In the genomic region with DNA sequence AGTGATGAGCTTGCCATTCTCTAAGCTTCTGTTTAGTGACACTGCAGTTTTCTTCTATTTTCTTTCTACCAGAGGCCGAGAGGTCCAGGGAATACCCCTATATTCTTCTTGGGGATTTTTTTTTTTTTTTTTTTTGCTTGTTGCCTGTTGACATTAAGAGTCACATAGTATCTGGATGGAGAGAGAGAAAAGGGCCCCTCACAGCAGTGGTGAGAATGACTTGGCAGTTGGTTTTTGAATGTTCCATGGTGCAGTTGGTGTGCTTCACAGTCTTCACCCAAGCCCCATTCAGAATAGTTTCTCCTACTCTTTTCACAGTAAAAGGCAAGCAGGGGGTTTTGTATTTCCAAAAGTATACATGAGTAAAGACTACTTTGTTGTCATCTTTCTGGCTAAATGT, we compare ENCODE assay signal across 28 cellular contexts.
DNase-seq lines count a peak whose midpoint lies in the region; ATAC-seq and TF ChIP-seq lines count a peak whose summit lies in the region.
"Had no signal": no experiment of that assay in that cellular context is flagged by ENCODE, and none has a peak within 500 bp of the region (broad histone marks: within the 10 kb centered on the region; RNA-seq: fewer than 3 reads in every experiment).

No MANE protein-coding gene starts in this region.

- H3K36me3 Mint-ChIP-seq in stimulated activated naive B cell treated with anti-CD40 and anti-IgM and Interleukin-4, amounts not matched to agents 10 μg/mL and 1 μg/mL and 100 μg/mL, for 72 hours, result no peaks in the 10 kb centered on the region
- H3K36me3 Mint-ChIP-seq: activated naive CD8-positive, alpha-beta T cell treated with anti-CD3 and anti-CD28 coated beads, Interleukin-2, amount 10 ng/mL, durations not matched to agents 7 days and 5 days; naive thymus-derived CD8-positive, alpha-beta T cell; stimulated activated memory B cell treated with anti-CD40 and anti-IgM and Interleukin-4, amounts not matched to agents 10 μg/mL and 1 μg/mL and 100 μg/mL, for 72 hours had no signal

- no peaks in the 10 kb centered on the region for H3K36me3 ChIP-seq in breast epithelium
- H3K36me3 ChIP-seq: spleen, uterus had no signal

- intact Hi-C loops in breast epithelium (cut with DNase I; ENCODE audit: low total_unique reads), result no loop called here

- no peaks in the 10 kb centered on the region for H3K9me3 Mint-ChIP-seq in stimulated activated naive B cell treated with anti-CD40 and anti-IgM and Interleukin-4, amounts not matched to agents 10 μg/mL and 1 μg/mL and 100 μg/mL, for 72 hours
- H3K9me3 Mint-ChIP-seq: activated naive CD8-positive, alpha-beta T cell treated with anti-CD3 and anti-CD28 coated beads, Interleukin-2, amount 10 ng/mL, durations not matched to agents 7 days and 5 days; naive thymus-derived CD8-positive, alpha-beta T cell; stimulated activated memory B cell treated with anti-CD40 and anti-IgM and Interleukin-4, amounts not matched to agents 10 μg/mL and 1 μg/mL and 100 μg/mL, for 72 hours had no signal

- no peak overlapping the region for H3K4me3 ChIP-seq in breast epithelium
- H3K4me3 ChIP-seq: spleen, testis, uterus had no signal

- no peaks in the 10 kb centered on the region for H3K27me3 Mint-ChIP-seq in stimulated activated naive B cell treated with anti-CD40 and anti-IgM and Interleukin-4, amounts not matched to agents 10 μg/mL and 1 μg/mL and 100 μg/mL, for 72 hours
- H3K27me3 Mint-ChIP-seq: activated naive CD8-positive, alpha-beta T cell treated with anti-CD3 and anti-CD28 coated beads, Interleukin-2, amount 10 ng/mL, durations not matched to agents 7 days and 5 days; naive thymus-derived CD8-positive, alpha-beta T cell; stimulated activated memory B cell treated with anti-CD40 and anti-IgM and Interleukin-4, amounts not matched to agents 10 μg/mL and 1 μg/mL and 100 μg/mL, for 72 hours had no signal

- H3K4me1 Mint-ChIP-seq in stimulated activated naive B cell treated with anti-CD40 and anti-IgM and Interleukin-4, amounts not matched to agents 10 μg/mL and 1 μg/mL and 100 μg/mL, for 72 hours, result peaks cover 8 to 14% of the 10 kb centered on the region in 2 donors
- H3K4me1 Mint-ChIP-seq: activated naive CD8-positive, alpha-beta T cell treated with anti-CD3 and anti-CD28 coated beads, Interleukin-2, amount 10 ng/mL, durations not matched to agents 7 days and 5 days; stimulated activated memory B cell treated with anti-CD40 and anti-IgM and Interleukin-4, amounts not matched to agents 10 μg/mL and 1 μg/mL and 100 μg/mL, for 72 hours had no signal

- no peaks in the 10 kb centered on the region for H3K27me3 ChIP-seq in breast epithelium
- H3K27me3 ChIP-seq: spleen, testis, uterus had no signal

- ATAC-seq in GM18909 (IDR thresholded peaks at IDR 0.05; ENCODE audit: poor library complexity, unreplicated experiment), result peak; percentile 2
- ATAC-seq in HG02610 (IDR thresholded peaks at IDR 0.05; ENCODE audit: unreplicated experiment), result peak; percentile 50
- peak; percentile 10 for ATAC-seq in HG03135 (IDR thresholded peaks at IDR 0.05; ENCODE audit: unreplicated experiment)
- peak; percentile 33 to 67 for ATAC-seq in stimulated activated naive B cell treated with anti-CD40 and anti-IgM and Interleukin-4, amounts not matched to agents 10 μg/mL and 1 μg/mL and 100 μg/mL, for 72 hours (replicated peaks)
- ATAC-seq in GM19463 (IDR thresholded peaks at IDR 0.05; ENCODE audit: unreplicated experiment), result no peak
- ATAC-seq: activated CD4-positive, CD25-positive, alpha-beta regulatory T cell treated with anti-CD3 and anti-CD28 coated beads, Interleukin-2, amount 50 U/mL, for 24 hours; activated CD8-positive, alpha-beta T cell treated with anti-CD3 and anti-CD28 coated beads, Interleukin-2, amount 10 ng/mL, durations not matched to agents 7 days and 5 days had no signal

- no peak overlapping the region for H3K27ac ChIP-seq in breast epithelium
- H3K27ac ChIP-seq: C4-2B, spleen, testis, uterus had no signal

- TF ChIP-seq CTCF in breast epithelium (IDR thresholded peaks at IDR 0.05), result no peak

- H3K4me1 ChIP-seq in breast epithelium, result no peaks in the 10 kb centered on the region
- H3K4me1 ChIP-seq: spleen, testis, uterus had no signal

- TF ChIP-seq POLR2A in breast epithelium (IDR thresholded peaks at IDR 0.05), result no peak

- DNase-seq in stimulated activated naive B cell treated with anti-CD40 and anti-IgM and Interleukin-4, amounts not matched to agents 10 μg/mL and 1 μg/mL and 100 μg/mL, for 72 hours, result no peak
- no peak for DNase-seq in cortex of kidney (lab: John Stamatoyannopoulos, UW)
- no peak for DNase-seq in breast epithelium (ENCODE audit: low spot score in 2 of 2)
- DNase-seq: activated CD8-positive, alpha-beta T cell treated with anti-CD3 and anti-CD28 coated beads, Interleukin-2, amount 10 ng/mL, durations not matched to agents 7 days and 5 days; activated effector memory CD4-positive, alpha-beta T cell treated with Interleukin-2 at 50 U/mL for 16 hours; activated naive CD8-positive, alpha-beta T cell treated with anti-CD3 and anti-CD28 coated beads, Interleukin-2, amount 10 ng/mL, durations not matched to agents 7 days and 5 days; activated T-cell treated with anti-CD3 and anti-CD28 coated beads for 4 hours; Calu3; central memory CD4-positive, alpha-beta T cell; dermis blood vessel endothelial cell; islet precursor cell; midbrain; naive thymus-derived CD8-positive, alpha-beta T cell; NCI-H524; NK-92 treated with Interleukin-12 subunit alpha and Interleukin-12 subunit beta, amount 100 ng/mL, for 24 hours; SHP77 treated with DMSO at 0.1 percent for 48 hours; spleen; stimulated activated CD4-positive, alpha-beta T cell treated with anti-CD3 and anti-CD28 coated beads, Interleukin-2, amount 100 ng/mL, for 48 hours; SW 1271; testis; uterus had no signal

- H3K27ac Mint-ChIP-seq in stimulated activated naive B cell treated with anti-CD40 and anti-IgM and Interleukin-4, amounts not matched to agents 10 μg/mL and 1 μg/mL and 100 μg/mL, for 72 hours, result no peak overlapping the region
- H3K27ac Mint-ChIP-seq: activated CD8-positive, alpha-beta T cell treated with anti-CD3 and anti-CD28 coated beads, Interleukin-2, amount 10 ng/mL, durations not matched to agents 7 days and 5 days; activated naive CD8-positive, alpha-beta T cell treated with anti-CD3 and anti-CD28 coated beads, Interleukin-2, amount 10 ng/mL, durations not matched to agents 7 days and 5 days; naive thymus-derived CD8-positive, alpha-beta T cell; stimulated activated memory B cell treated with anti-CD40 and anti-IgM and Interleukin-4, amounts not matched to agents 10 μg/mL and 1 μg/mL and 100 μg/mL, for 72 hours had no signal

- no peaks in the 10 kb centered on the region for H3K9me3 ChIP-seq in breast epithelium
- H3K9me3 ChIP-seq: spleen, testis, uterus had no signal

- H3K4me3 Mint-ChIP-seq in stimulated activated naive B cell treated with anti-CD40 and anti-IgM and Interleukin-4, amounts not matched to agents 10 μg/mL and 1 μg/mL and 100 μg/mL, for 72 hours, result no peak overlapping the region
- H3K4me3 Mint-ChIP-seq: activated CD8-positive, alpha-beta T cell treated with anti-CD3 and anti-CD28 coated beads, Interleukin-2, amount 10 ng/mL, durations not matched to agents 7 days and 5 days; activated naive CD8-positive, alpha-beta T cell treated with anti-CD3 and anti-CD28 coated beads, Interleukin-2, amount 10 ng/mL, durations not matched to agents 7 days and 5 days; naive thymus-derived CD8-positive, alpha-beta T cell; stimulated activated memory B cell treated with anti-CD40 and anti-IgM and Interleukin-4, amounts not matched to agents 10 μg/mL and 1 μg/mL and 100 μg/mL, for 72 hours had no signal
